In genomic region chr4:86522349-86522748, GRCh38 we compare ENCODE assay signal across 1 cellular context.
A peak's percentile ranks its signal among the peaks of the same experiment; 100 is the strongest.
TF ChIP-seq lines count a peak whose summit lies in the region.

No MANE protein-coding gene starts in this region.

TF ChIP-seq in GM12878, 131 proteins besides CTCF, POLR2A, EP300 and RAD21 (continued from another document):
- TF ChIP-seq SKIL (IDR thresholded peaks at IDR 0.05; ENCODE audit: low read depth, poor library complexity, severe bottlenecking) (peak; percentile 19), SMC3 (IDR thresholded peaks at IDR 0.05; ENCODE audit: borderline replicate concordance, low read length) (peak; percentile 20; the same call in 1 of the 2 replicates)
